ENCODE assay signal across 9 cellular contexts in genomic region chr3:104460477-104461406, GRCh38.
DNase-seq lines count a peak whose midpoint lies in the region; ATAC-seq, FAIRE-seq and TF ChIP-seq lines count a peak whose summit lies in the region.
"Had no signal": no experiment of that assay in that cellular context is flagged by ENCODE, and none has a peak within 500 bp of the region (broad histone marks: within the 10 kb centered on the region; RNA-seq: fewer than 3 reads in every experiment).

No MANE protein-coding gene starts in this region.

- CTCF ChIA-PET in CD8-positive, alpha-beta memory T cell (lab: Charles Lee) = no interaction called here

- TF ChIP-seq CTCF in fibroblast of lung (conservative IDR thresholded peaks at IDR 0.05 in 1 of 2, IDR thresholded peaks at IDR 0.05 in 1 of 2; ENCODE audit: low read depth in 1 of 2, low read length in 2 of 2) (peak; percentile 24 to 49), spleen (IDR thresholded peaks at IDR 0.05 in 8 of 11, conservative IDR thresholded peaks at IDR 0.05 in 3 of 11) (no peak)

- no peak for TF ChIP-seq POLR2A in spleen (IDR thresholded peaks at IDR 0.05)

- H3K79me2 ChIP-seq in Karpas-422 (ENCODE audit: low read length) (no peaks in the 10 kb centered on the region), fibroblast of lung (ENCODE audit: control insufficient read depth, insufficient read depth, low read length) (no peaks in the 10 kb centered on the region)

- no peak overlapping the region for H2AFZ ChIP-seq in Karpas-422 (ENCODE audit: low read length)
- H2AFZ ChIP-seq in fibroblast of lung (ENCODE audit: low read length) = no peak overlapping the region

- H3K9me2 ChIP-seq in Karpas-422 (replicated peaks; ENCODE audit: insufficient read depth, low read length) = no peaks in the 10 kb centered on the region

- H4K20me1 ChIP-seq in Karpas-422 (ENCODE audit: insufficient read depth, low read depth, low read length) (no peaks in the 10 kb centered on the region), fibroblast of lung (ENCODE audit: control insufficient read depth, extremely low read depth, insufficient read depth, low read length) (no peaks in the 10 kb centered on the region)

- no peak overlapping the region for H3K4me3 ChIP-seq in Karpas-422 (ENCODE audit: low read length)
- H3K4me3 ChIP-seq in fibroblast of lung (replicated peaks in 1 of 4; ENCODE audit: control extremely low read depth in 1 of 4, insufficient read depth in 1 of 4, low read depth in 3 of 4, low read length in 4 of 4) = no peak overlapping the region
- H3K4me3 ChIP-seq in CD8-positive, alpha-beta memory T cell (ENCODE audit: low read length) = no peak overlapping the region
- H3K4me3 ChIP-seq in spleen = no peak overlapping the region
- H3K4me3 ChIP-seq: skin epidermis had no signal

- WGBS in spleen, 5 donors = 0 to 82% (median 62%) methylated on average over 1 of the region's 1 CpG

- POLR2A ChIA-PET in CD8-positive, alpha-beta memory T cell (lab: Charles Lee) = no interaction called here

- intact Hi-C loops in spleen (cut with DNase I; ENCODE audit: low total_unique reads) = no loop called here

- H3K36me3 ChIP-seq in Karpas-422 (ENCODE audit: insufficient read depth, low read length) (no peaks in the 10 kb centered on the region), fibroblast of lung (ENCODE audit: control insufficient read depth, insufficient read depth, low read length) (no peaks in the 10 kb centered on the region), spleen (no peaks in the 10 kb centered on the region)
- no peaks in the 10 kb centered on the region for H3K36me3 ChIP-seq in CD8-positive, alpha-beta memory T cell (ENCODE audit: insufficient read depth, low read length)

- no peak for ATAC-seq in GM19035 (IDR thresholded peaks at IDR 0.05; ENCODE audit: unreplicated experiment)

- no peak overlapping the region for H3K4me3 Mint-ChIP-seq in CD8-positive, alpha-beta memory T cell

- no peaks in the 10 kb centered on the region for H3K4me1 ChIP-seq in Karpas-422 (ENCODE audit: low read length)
- no peaks in the 10 kb centered on the region for H3K4me1 ChIP-seq in fibroblast of lung (ENCODE audit: control insufficient read depth, extremely low read depth, insufficient read depth, low read length)
- no peaks in the 10 kb centered on the region for H3K4me1 ChIP-seq in CD8-positive, alpha-beta memory T cell (ENCODE audit: insufficient read depth, low read length)
- no peaks in the 10 kb centered on the region for H3K4me1 ChIP-seq in spleen

- peaks cover 0 to 5% (median 4%) of the 10 kb centered on the region in 5 donors for H3K9me3 Mint-ChIP-seq in CD8-positive, alpha-beta memory T cell

- H3K27me3 ChIP-seq in Karpas-422 (ENCODE audit: low read length) (no peaks in the 10 kb centered on the region), fibroblast of lung (ENCODE audit: control insufficient read depth, insufficient read depth, low read length) (no peaks in the 10 kb centered on the region), spleen (replicated peaks in 1 of 7) (no peaks in the 10 kb centered on the region)
- H3K27me3 ChIP-seq in CD8-positive, alpha-beta memory T cell (ENCODE audit: insufficient read depth, low read length, poor library complexity, severe bottlenecking) = no peaks in the 10 kb centered on the region

- no peak overlapping the region for H3K4me2 ChIP-seq in Karpas-422 (ENCODE audit: low read depth, low read length, poor library complexity, severe bottlenecking)
- no peak overlapping the region for H3K4me2 ChIP-seq in fibroblast of lung (ENCODE audit: extremely low read depth, insufficient read depth, low read length)

- H3K27ac ChIP-seq in Karpas-422 (ENCODE audit: low read length) (no peak overlapping the region), fibroblast of lung (ENCODE audit: insufficient read depth, low read length) (no peak overlapping the region), spleen (no peak overlapping the region)
- H3K27ac ChIP-seq in CD8-positive, alpha-beta memory T cell (ENCODE audit: low read depth, low read length) = no peak overlapping the region
- H3K27ac ChIP-seq: skin epidermis had no signal

- no peaks in the 10 kb centered on the region for H3K4me1 Mint-ChIP-seq in CD8-positive, alpha-beta memory T cell

- peak; percentile 2 for DNase-seq in GM19239 (ENCODE audit: insufficient read length, low spot score)
- peak; percentile 45 for DNase-seq in Karpas-422
- peak; percentile 48 to 74 for DNase-seq in fibroblast of lung (ENCODE audit: low read depth in 2 of 2)
- DNase-seq in renal cortical epithelial cell (ENCODE audit: low read depth) = peak; percentile 86
- DNase-seq in CD8-positive, alpha-beta memory T cell = no peak
- no peak for DNase-seq in spleen
- no peak for DNase-seq in HK-2 (ENCODE audit: unreplicated experiment)

- H3K9me3 ChIP-seq in Karpas-422 (ENCODE audit: low read length) (no peaks in the 10 kb centered on the region), fibroblast of lung (ENCODE audit: control insufficient read depth, insufficient read depth, low read depth, low read length) (no peaks in the 10 kb centered on the region), spleen (peaks cover 0 to 17% (median 5%) of the 10 kb centered on the region in 8 donors)
- H3K9me3 ChIP-seq in CD8-positive, alpha-beta memory T cell (ENCODE audit: low read length) = no peaks in the 10 kb centered on the region

- no peak overlapping the region for H3K9ac ChIP-seq in Karpas-422 (ENCODE audit: low read length)
- no peak overlapping the region for H3K9ac ChIP-seq in fibroblast of lung (ENCODE audit: insufficient read depth, low read length)

- no peaks in the 10 kb centered on the region for H3K36me3 Mint-ChIP-seq in CD8-positive, alpha-beta memory T cell

- H3K27me3 Mint-ChIP-seq in CD8-positive, alpha-beta memory T cell = peaks cover 0 to 2% of the 10 kb centered on the region in 2 donors

- peak; percentile 76 for FAIRE-seq in GM19239 (lab: Jason Lieb, UNC)

- no peak overlapping the region for H3K27ac Mint-ChIP-seq in CD8-positive, alpha-beta memory T cell

Comparison
In these comparisons a context has a peak if more than half of its experiments do, and no peak if none do; other contexts are left out.
1. DNase-seq: peak in GM19239 (single experiment), Karpas-422 (single experiment), fibroblast of lung (2 of 2) and renal cortical epithelial cell (single experiment); none in CD8-positive, alpha-beta memory T cell (0 of 5), spleen (single experiment) and HK-2 (single experiment).
2. CTCF ChIP-seq: peak in fibroblast of lung (2 of 2); none in spleen (0 of 11).